12 cellular contexts compared by ENCODE assay signal in the genomic region with DNA sequence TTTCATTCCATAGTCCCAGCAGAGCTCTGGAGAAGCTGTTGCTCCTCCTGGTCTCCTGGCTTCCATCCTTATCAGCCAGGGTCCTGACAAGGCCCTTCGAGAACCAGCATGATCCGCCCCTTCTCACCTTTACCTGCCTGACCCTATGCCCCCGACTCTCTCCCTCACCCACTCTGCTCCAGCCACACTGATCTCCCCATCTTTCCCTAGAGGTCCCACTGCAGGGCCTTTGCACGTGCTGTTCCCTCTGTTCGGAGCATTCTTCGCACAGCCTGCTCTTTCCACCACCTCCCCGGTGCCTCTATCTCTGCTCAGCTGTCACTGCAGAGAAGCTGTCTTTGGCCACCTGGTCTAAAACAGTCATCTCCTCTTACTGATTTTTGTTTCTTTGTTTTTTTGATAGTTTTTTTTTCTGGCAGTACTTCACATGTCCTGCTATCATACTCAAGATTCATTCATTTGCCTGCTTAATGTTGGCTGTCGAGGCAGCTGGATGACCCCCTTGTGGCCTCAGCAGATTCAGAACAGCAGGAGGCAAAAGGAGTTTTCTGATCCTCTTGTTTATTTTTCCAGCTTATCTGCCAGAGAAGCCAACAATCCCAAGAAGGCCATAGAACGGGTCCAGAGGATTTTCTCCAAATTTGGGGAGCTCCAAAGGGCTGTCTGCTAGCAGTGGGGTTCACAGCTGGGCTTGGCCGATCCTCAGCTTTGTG. TPM values are rescaled to one million over a fixed set of nuclear protein-coding genes. Genes with fewer than 3 reads are reported as not detected.
DNase-seq lines count a peak whose midpoint lies in the region; ATAC-seq and TF ChIP-seq lines count a peak whose summit lies in the region.
"Had no signal": no experiment of that assay in that cellular context is flagged by ENCODE, and none has a peak within 500 bp of the region (broad histone marks: within the 10 kb centered on the region; RNA-seq: fewer than 3 reads in every experiment).

No MANE protein-coding gene starts in this region.

- no peak for TF ChIP-seq EP300 in esophagus muscularis mucosa (IDR thresholded peaks at IDR 0.05)

- H3K9ac ChIP-seq in muscle layer of colon (ENCODE audit: low read length): no peak overlapping the region

- H3K27ac ChIP-seq in esophagus muscularis mucosa (replicated peaks in 1 of 4): peak overlapping the region; percentile 74 to 91 (median 88)
- peak overlapping the region; percentile 49 for H3K27ac ChIP-seq in muscle layer of colon (ENCODE audit: low read depth, low read length)

- no peak for TF ChIP-seq POLR2A in esophagus muscularis mucosa (IDR thresholded peaks at IDR 0.05; ENCODE audit: low read depth)

- 58% methylated on average over 10 of the region's 10 CpGs for WGBS in esophagus muscularis mucosa

- ATAC-seq in activated naive CD8-positive, alpha-beta T cell treated with anti-CD3 and anti-CD28 coated beads, Interleukin-2, amount 10 ng/mL, durations not matched to agents 7 days and 5 days (ENCODE audit: low read depth): no peak
- no peak for ATAC-seq in activated naive CD8-positive, alpha-beta T cell treated with anti-CD3 and anti-CD28 coated beads, Interleukin-2, amount 50 U/mL, for 24 hours
- ATAC-seq in GM19351 (IDR thresholded peaks at IDR 0.05; ENCODE audit: unreplicated experiment): no peak
- ATAC-seq: effector memory CD8-positive, alpha-beta T cell; SK-N-SH treated with all-trans-retinoic acid at 6 μM for 48 hours had no signal

- no peak overlapping the region for H3K4me3 ChIP-seq in esophagus muscularis mucosa
- H3K4me3 ChIP-seq in muscle layer of colon (ENCODE audit: low read depth in 1 of 2, low read length in 2 of 2): no peak overlapping the region

- peak overlapping the region; percentile 5 for H3K27ac Mint-ChIP-seq in activated naive CD8-positive, alpha-beta T cell treated with anti-CD3 and anti-CD28 coated beads, Interleukin-2, amount 10 ng/mL, durations not matched to agents 7 days and 5 days
- H3K27ac Mint-ChIP-seq in activated naive CD8-positive, alpha-beta T cell treated with anti-CD3 and anti-CD28 coated beads, Interleukin-2, amount 50 U/mL, for 24 hours: no peak overlapping the region

- no peaks in the 10 kb centered on the region for H3K36me3 Mint-ChIP-seq in activated naive CD8-positive, alpha-beta T cell treated with anti-CD3 and anti-CD28 coated beads, Interleukin-2, amount 10 ng/mL, durations not matched to agents 7 days and 5 days
- H3K36me3 Mint-ChIP-seq in activated naive CD8-positive, alpha-beta T cell treated with anti-CD3 and anti-CD28 coated beads, Interleukin-2, amount 50 U/mL, for 24 hours (ENCODE audit: low read depth): no peaks in the 10 kb centered on the region

- no peaks in the 10 kb centered on the region for H3K36me3 ChIP-seq in esophagus muscularis mucosa
- H3K36me3 ChIP-seq in muscle layer of colon (ENCODE audit: insufficient read depth, low read length): no peaks in the 10 kb centered on the region

- no peak for DNase-seq in activated naive CD8-positive, alpha-beta T cell treated with anti-CD3 and anti-CD28 coated beads, Interleukin-2, amount 10 ng/mL, durations not matched to agents 7 days and 5 days
- DNase-seq in activated naive CD8-positive, alpha-beta T cell treated with anti-CD3 and anti-CD28 coated beads, Interleukin-2, amount 50 U/mL, for 24 hours: no peak
- DNase-seq in esophagus muscularis mucosa (ENCODE audit: extremely low spot score): no peak
- no peak for DNase-seq in NCI-H146 treated with DMSO at 0.1 percent for 48 hours (lab: John Stamatoyannopoulos, UW; ENCODE audit: unreplicated experiment)
- no peak for DNase-seq in activated CD4-positive, alpha-beta T cell treated with anti-CD3 and anti-CD28 coated beads, Interleukin-2, amount 50 U/mL, for 4 hours
- no peak for DNase-seq in GM19240 (ENCODE audit: insufficient read length, low spot score)
- DNase-seq: effector memory CD8-positive, alpha-beta T cell; hippocampal formation; NCI-H1048 had no signal

- no peak for TF ChIP-seq CTCF in esophagus muscularis mucosa (IDR thresholded peaks at IDR 0.05)

- peaks cover 29% of the 10 kb centered on the region for H3K4me1 Mint-ChIP-seq in activated naive CD8-positive, alpha-beta T cell treated with anti-CD3 and anti-CD28 coated beads, Interleukin-2, amount 10 ng/mL, durations not matched to agents 7 days and 5 days
- H3K4me1 Mint-ChIP-seq in activated naive CD8-positive, alpha-beta T cell treated with anti-CD3 and anti-CD28 coated beads, Interleukin-2, amount 50 U/mL, for 24 hours: peaks cover 25% of the 10 kb centered on the region

- H3K9me3 ChIP-seq in esophagus muscularis mucosa: no peaks in the 10 kb centered on the region
- H3K9me3 ChIP-seq in muscle layer of colon (ENCODE audit: low read length): no peaks in the 10 kb centered on the region

- peaks cover 65% of the 10 kb centered on the region for H3K27me3 Mint-ChIP-seq in activated naive CD8-positive, alpha-beta T cell treated with anti-CD3 and anti-CD28 coated beads, Interleukin-2, amount 10 ng/mL, durations not matched to agents 7 days and 5 days
- H3K27me3 Mint-ChIP-seq in activated naive CD8-positive, alpha-beta T cell treated with anti-CD3 and anti-CD28 coated beads, Interleukin-2, amount 50 U/mL, for 24 hours: peaks cover 56% of the 10 kb centered on the region

- no peaks in the 10 kb centered on the region for H3K9me3 Mint-ChIP-seq in activated naive CD8-positive, alpha-beta T cell treated with anti-CD3 and anti-CD28 coated beads, Interleukin-2, amount 10 ng/mL, durations not matched to agents 7 days and 5 days
- no peaks in the 10 kb centered on the region for H3K9me3 Mint-ChIP-seq in activated naive CD8-positive, alpha-beta T cell treated with anti-CD3 and anti-CD28 coated beads, Interleukin-2, amount 50 U/mL, for 24 hours
- H3K9me3 Mint-ChIP-seq: effector memory CD8-positive, alpha-beta T cell had no signal

- H3K4me1 ChIP-seq in esophagus muscularis mucosa (peaks cover 5 to 61% (median 51%) of the 10 kb centered on the region in 4 donors), muscle layer of colon (ENCODE audit: insufficient read depth, low read length) (peaks cover 9% of the 10 kb centered on the region)

- peaks cover 0 to 23% (median 1%) of the 10 kb centered on the region in 4 donors for H3K27me3 ChIP-seq in esophagus muscularis mucosa
- peaks cover 0 to 18% of the 10 kb centered on the region in 2 donors for H3K27me3 ChIP-seq in muscle layer of colon (ENCODE audit: control insufficient read depth in 1 of 2, insufficient read depth in 2 of 2, low read length in 2 of 2)

- intact Hi-C loops in esophagus muscularis mucosa (cut with DNase I): no loop called here

- peak overlapping the region; percentile 3 for H3K4me3 Mint-ChIP-seq in activated naive CD8-positive, alpha-beta T cell treated with anti-CD3 and anti-CD28 coated beads, Interleukin-2, amount 10 ng/mL, durations not matched to agents 7 days and 5 days
- H3K4me3 Mint-ChIP-seq in activated naive CD8-positive, alpha-beta T cell treated with anti-CD3 and anti-CD28 coated beads, Interleukin-2, amount 50 U/mL, for 24 hours: no peak overlapping the region

- POLR2A ChIA-PET in activated naive CD8-positive, alpha-beta T cell treated with anti-CD3 and anti-CD28 coated beads, Interleukin-2, amount 10 ng/mL, durations not matched to agents 7 days and 5 days (lab: Charles Lee): interaction anchor here (0.8 to 1.7 kb wide), 5 partner anchors 10 to 39 kb away, joined by 3 to 7 read pairs (median 3); no protein-coding TSS in a partner anchor

RNA-seq across cellular contexts. Expression of gene PTGIS, which starts 1.6 kb away (rescaled TPM):
- total RNA-seq in activated naive CD8-positive, alpha-beta T cell treated with anti-CD3 and anti-CD28 coated beads, Interleukin-2, amount 10 ng/mL, durations not matched to agents 7 days and 5 days: under 1 TPM; 0.37 to 0.39 TPM
- 100 to 1,000 TPM; 107 to 217 (median 130) TPM for total RNA-seq in esophagus muscularis mucosa

Comparison
In these comparisons a context has a peak if more than half of its experiments do, and no peak if none do; other contexts are left out.
1. RNA of gene PTGIS, which starts 1.6 kb away (total RNA-seq): 107 to 217 TPM in esophagus muscularis mucosa; 0.37 to 0.39 TPM in activated naive CD8-positive, alpha-beta T cell treated with anti-CD3 and anti-CD28 coated beads, Interleukin-2, amount 10 ng/mL, durations not matched to agents 7 days and 5 days; every median in the first group is over 10 times any median in the second.